13 cellular contexts compared by ENCODE assay signal in genomic region chr1:241605146-241605805, GRCh38. TPM values are rescaled to one million over a fixed set of nuclear protein-coding genes. Genes with fewer than 3 reads are reported as not detected.
DNase-seq lines count a peak whose midpoint lies in the region; FAIRE-seq and TF ChIP-seq lines count a peak whose summit lies in the region.
"Had no signal": no experiment of that assay in that cellular context is flagged by ENCODE, and none has a peak within 500 bp of the region (broad histone marks: within the 10 kb centered on the region; RNA-seq: fewer than 3 reads in every experiment).

No MANE protein-coding gene starts in this region.

- H3K27ac ChIP-seq in breast epithelium, result no peak overlapping the region
- H3K27ac ChIP-seq: SK-N-MC had no signal

- H3K27ac Mint-ChIP-seq in MCF 10A (ENCODE audit: low read depth, unreplicated experiment), result peak overlapping the region; percentile 89
- H3K27ac Mint-ChIP-seq: B cell had no signal

- no peaks in the 10 kb centered on the region for H3K9me3 Mint-ChIP-seq in MCF 10A (ENCODE audit: unreplicated experiment)

- H3K27me3 ChIP-seq in breast epithelium, result no peaks in the 10 kb centered on the region

- H3K4me3 Mint-ChIP-seq in MCF 10A (ENCODE audit: unreplicated experiment), result no peak overlapping the region
- H3K4me3 Mint-ChIP-seq: B cell had no signal

- FAIRE-seq in RCC 7860 (lab: Jason Lieb, UNC), result no peak

- peak; percentile 34 for TF ChIP-seq CTCF in MCF 10A (IDR thresholded peaks at IDR 0.05; ENCODE audit: unreplicated experiment)
- TF ChIP-seq CTCF in breast epithelium (IDR thresholded peaks at IDR 0.05), result no peak
- TF ChIP-seq CTCF in foreskin fibroblast (IDR thresholded peaks at IDR 0.05; ENCODE audit: low read depth, low read length), result peak; percentile 16

- CTCF ChIA-PET in MCF 10A (lab: Yijun Ruan, JAX), result interaction anchor here (0.7 to 9.1 kb wide), 13 partner anchors 12 to 638 kb away, joined by 3 to 155 read pairs (median 4); partner anchors contain the start of genes EXO1, FH and KMO

- no peaks in the 10 kb centered on the region for H3K9me3 ChIP-seq in breast epithelium

- no peak overlapping the region for H3K4me3 ChIP-seq in breast epithelium
- H3K4me3 ChIP-seq in foreskin fibroblast (ENCODE audit: low read depth in 1 of 2, low read length in 2 of 2), result no peak overlapping the region
- H3K4me3 ChIP-seq: SK-N-MC had no signal

- no peak for TF ChIP-seq POLR2A in breast epithelium (IDR thresholded peaks at IDR 0.05)

- no TSS peak for BruUV-seq in MCF 10A (replicated peaks; lab: Mats Ljungman, UMichigan)

- POLR2A ChIA-PET in MCF 10A (lab: Yijun Ruan, JAX), result interaction anchor here (0.6 to 8.6 kb wide), 10 partner anchors 13 to 233 kb away, joined by 3 to 126 read pairs (median 5); partner anchors contain the start of genes CHML, FH, KMO and OPN3

- no peaks in the 10 kb centered on the region for H3K36me3 ChIP-seq in breast epithelium

- no peaks in the 10 kb centered on the region for H3K27me3 Mint-ChIP-seq in MCF 10A (ENCODE audit: insufficient read depth, unreplicated experiment)
- H3K27me3 Mint-ChIP-seq: B cell had no signal

- DNase-seq in MCF 10A (ENCODE audit: unreplicated experiment) (peak; percentile 78), breast epithelium (ENCODE audit: low spot score in 2 of 2) (no peak), RCC 7860 (ENCODE audit: low spot score) (peak; percentile 48), foreskin fibroblast (no peak), NCI-H2107 treated with DMSO at 0.1 percent for 48 hours (lab: John Stamatoyannopoulos, UW; ENCODE audit: unreplicated experiment) (no peak), GF-D8 (lab: John Stamatoyannopoulos, UW) (no peak), NCI-H187 treated with DMSO at 0.1 percent for 48 hours (lab: John Stamatoyannopoulos, UW) (no peak)
- no peak for DNase-seq in stimulated activated naive CD4-positive, alpha-beta T cell (lab: John Stamatoyannopoulos, UW)
- DNase-seq: kidney glomerular epithelial cell; stimulated activated naive CD4-positive, alpha-beta T cell treated with Interleukin-2 at 50 U/mL for 16 hours had no signal

- intact Hi-C loops in MCF 10A (cut with micrococcal nuclease) (no loop called here), breast epithelium (cut with DNase I; ENCODE audit: low total_unique reads) (no loop called here)

- H3K4me1 ChIP-seq in breast epithelium, result no peaks in the 10 kb centered on the region

- H3K36me3 Mint-ChIP-seq in MCF 10A (ENCODE audit: insufficient read depth, unreplicated experiment), result peaks cover 50% of the 10 kb centered on the region

- H3K4me1 Mint-ChIP-seq in MCF 10A (ENCODE audit: insufficient read depth, unreplicated experiment), result peaks cover 65% of the 10 kb centered on the region

RNA-seq across cellular contexts. Expression of gene CHML, which starts 34.9 kb away (rescaled TPM):
- total RNA-seq in MCF 10A (2022) (33.7 and 33.8 TPM in 2 replicates), breast epithelium (1 to 10 TPM; 6.4 to 7.5 (median 7.2) TPM)

RNA-seq across cellular contexts. Expression of gene OPN3, which starts 34.9 kb away (rescaled TPM):
- 45.6 and 56.1 TPM in 2 replicates for total RNA-seq in MCF 10A (2022)
- total RNA-seq in breast epithelium, result 10 to 100 TPM; 12.0 to 22.4 (median 16.1) TPM

RNA-seq across cellular contexts. Expression of gene WDR64, which starts 46.8 kb away (rescaled TPM):
- total RNA-seq in MCF 10A (2022), result not detected in 2 replicates
- not detected for total RNA-seq in breast epithelium
- total RNA-seq: B cell, skeletal muscle tissue had no signal

Comparison
In these comparisons a context has a peak if more than half of its experiments do, and no peak if none do; other contexts are left out.
1. DNase-seq: peak in MCF 10A (single experiment) and RCC 7860 (single experiment); none in breast epithelium (0 of 2), foreskin fibroblast (0 of 2), NCI-H2107 treated with DMSO at 0.1 percent for 48 hours (single experiment), GF-D8 (single experiment), NCI-H187 treated with DMSO at 0.1 percent for 48 hours (single experiment) and stimulated activated naive CD4-positive, alpha-beta T cell (0 of 6).
2. CTCF ChIP-seq: peak in MCF 10A (single experiment) and foreskin fibroblast (single experiment); none in breast epithelium (0 of 3).